In genomic region chr2:162232611-162233115, GRCh38 we compare ENCODE assay signal across 28 cellular contexts. TPM values are rescaled to one million over a fixed set of nuclear protein-coding genes. Genes with fewer than 3 reads are reported as not detected.
DNase-seq lines count a peak whose midpoint lies in the region; ATAC-seq, FAIRE-seq and TF ChIP-seq lines count a peak whose summit lies in the region.
"Had no signal": no experiment of that assay in that cellular context is flagged by ENCODE, and none has a peak within 500 bp of the region (broad histone marks: within the 10 kb centered on the region; RNA-seq: fewer than 3 reads in every experiment).

No MANE protein-coding gene starts in this region.

- peak overlapping the region; percentile 84 for H2BK120ac ChIP-seq in trophoblast cell (ENCODE audit: insufficient read depth, low read length, poor library complexity)

- BruUV-seq in endothelial cell of umbilical vein (replicated peaks; lab: Mats Ljungman, UMichigan): no TSS peak

- no peaks in the 10 kb centered on the region for H3K9me1 ChIP-seq in endothelial cell of umbilical vein (replicated peaks; ENCODE audit: control insufficient read depth, extremely low read depth, insufficient read depth, low read length)

- intact Hi-C loops in endothelial cell of umbilical vein (cut with micrococcal nuclease): no loop called here

- peak overlapping the region; percentile 55 for H3K18ac ChIP-seq in trophoblast cell (ENCODE audit: low read length)

- ATAC-seq in HG03439 (IDR thresholded peaks at IDR 0.05; ENCODE audit: unreplicated experiment): no peak
- ATAC-seq: activated CD4-positive, CD25-positive, alpha-beta regulatory T cell treated with anti-CD3 and anti-CD28 coated beads, Interleukin-2, amount 50 U/mL, for 24 hours; activated T-helper 17 cell treated with anti-CD3 and anti-CD28 coated beads, Interleukin-2, amount 50 U/mL, for 72 hours; left lung; natural killer cell had no signal

- peak overlapping the region; percentile 98 for H2BK12ac ChIP-seq in trophoblast cell (ENCODE audit: low read length)

- H3K36me3 ChIP-seq in endothelial cell of umbilical vein (ENCODE audit: control insufficient read depth in 2 of 2, extremely low read depth in 1 of 2, insufficient read depth in 2 of 2, low read length in 2 of 2) (no peaks in the 10 kb centered on the region), trophoblast cell (ENCODE audit: control insufficient read depth in 1 of 2, insufficient read depth in 2 of 2, low read length in 2 of 2) (peaks cover 0 to 2% of the 10 kb centered on the region in 2 experiments)
- H3K36me3 ChIP-seq: left lung, Peyer's patch had no signal

- TF ChIP-seq POLR2A in endothelial cell of umbilical vein (IDR thresholded peaks at IDR 0.05; ENCODE audit: low read depth, low read length): no peak

- CTCF ChIA-PET in endothelial cell of umbilical vein (lab: Charles Lee): interaction anchor here (0.8 to 16.0 kb wide), 4 partner anchors 9 to 61 kb away, joined by 3 to 1052 read pairs (median 24); no protein-coding TSS in a partner anchor
- CTCF ChIA-PET in GM10248 (lab: Yijun Ruan, JAX): interaction anchor here (0.9 to 8.1 kb wide), 4 partner anchors 9 to 66 kb away, joined by 3 to 85 read pairs (median 5); no protein-coding TSS in a partner anchor

- no peak overlapping the region for H3K4me2 ChIP-seq in endothelial cell of umbilical vein (ENCODE audit: insufficient read depth, low read length)
- H3K4me2 ChIP-seq in trophoblast cell (ENCODE audit: low read length): no peak overlapping the region

- no peak overlapping the region for H3K9ac ChIP-seq in endothelial cell of umbilical vein (replicated peaks; ENCODE audit: extremely low read depth, insufficient read depth, low read length)
- no peak overlapping the region for H3K9ac ChIP-seq in trophoblast cell (ENCODE audit: low read length)

- peak overlapping the region; percentile 92 for H4K91ac ChIP-seq in trophoblast cell (ENCODE audit: low read depth, low read length)

- H4K8ac ChIP-seq in trophoblast cell (ENCODE audit: low read depth, low read length): peak overlapping the region; percentile 78

- H3K79me2 ChIP-seq in endothelial cell of umbilical vein (ENCODE audit: control insufficient read depth, insufficient read depth, low read length): no peaks in the 10 kb centered on the region
- no peaks in the 10 kb centered on the region for H3K79me2 ChIP-seq in trophoblast cell (ENCODE audit: control insufficient read depth, insufficient read depth, low read length, poor library complexity)

- no peak overlapping the region for H4K12ac ChIP-seq in trophoblast cell (ENCODE audit: low read depth, low read length)

- H3K9me3 ChIP-seq in endothelial cell of umbilical vein (replicated peaks; ENCODE audit: control insufficient read depth, insufficient read depth, low read length) (no peaks in the 10 kb centered on the region), trophoblast cell (ENCODE audit: insufficient read depth, low read depth, low read length) (peaks cover 2% of the 10 kb centered on the region)
- H3K9me3 ChIP-seq: Caco-2, left lung, Peyer's patch had no signal

- H3K27ac ChIP-seq in endothelial cell of umbilical vein (ENCODE audit: insufficient read depth, low read depth, low read length) (no peak overlapping the region), trophoblast cell (ENCODE audit: low read depth, low read length) (peak overlapping the region; percentile 78)
- H3K27ac ChIP-seq: left lung, Peyer's patch had no signal

- WGBS in trophoblast cell (ENCODE audit: extremely low coverage, insufficient coverage, insufficient read length): no CpG with 5 or more reads among the region's 3 CpGs

- DNase-seq in ELR (ENCODE audit: low read depth): peak; percentile 25
- DNase-seq in RPMI7951 (ENCODE audit: low read depth): peak; percentile 41
- no peak for DNase-seq in endothelial cell of umbilical vein (ENCODE audit: low read depth, low spot score)
- no peak for DNase-seq in trophoblast cell
- DNase-seq in activated T-cell treated with anti-CD3 and anti-CD28 coated beads for 4 hours: no peak
- DNase-seq in GM10248 (ENCODE audit: extremely low spot score): no peak
- DNase-seq: activated CD4-positive, alpha-beta memory T cell treated with anti-CD3 and anti-CD28 coated beads for 36 hours; activated CD8-positive, alpha-beta memory T cell treated with anti-CD3 and anti-CD28 coated beads, Interleukin-2, amount 50 U/mL, for 4 hours; activated naive CD4-positive, alpha-beta T cell treated with anti-CD3 and anti-CD28 coated beads, Interleukin-2, amount 50 U/mL, for 16 hours; aorta; C1 segment of cervical spinal cord; Caco-2; central memory CD4-positive, alpha-beta T cell; endodermal cell; GF-D8; left lung; natural killer cell; NCI-H1105; NCI-H187 treated with DMSO at 0.1 percent for 48 hours; occipital lobe; Peyer's patch; stimulated activated CD4-positive, alpha-beta T cell treated with anti-CD3 and anti-CD28 coated beads, Interleukin-1b, Interleukin-23, amount 100 ng/mL, for 48 hours; stimulated activated CD8-positive, alpha-beta memory T cell treated with anti-CD3 and anti-CD28 coated beads, Interleukin-4, amount 100 ng/mL, for 48 hours; T-helper 1 cell had no signal

- TF ChIP-seq CTCF in endothelial cell of umbilical vein (IDR thresholded peaks at IDR 0.05; ENCODE audit: extremely low read depth in 1 of 2, insufficient read depth in 1 of 2, low read depth in 1 of 2, low read length in 2 of 2) (no peak), GM10248 (IDR thresholded peaks at IDR 0.05; ENCODE audit: control extremely low read depth, extremely low read depth, low read depth, missing control alignments) (no peak)

- POLR2A ChIA-PET in endothelial cell of umbilical vein (lab: Charles Lee) (no interaction called here), GM10248 (lab: Yijun Ruan, JAX) (no interaction called here)

- no peak for FAIRE-seq in endothelial cell of umbilical vein (lab: Jason Lieb, UNC)

- H2AFZ ChIP-seq in endothelial cell of umbilical vein (ENCODE audit: low read depth, low read length): peak overlapping the region; percentile 33
- no peak overlapping the region for H2AFZ ChIP-seq in trophoblast cell (ENCODE audit: insufficient read depth, low read length, poor library complexity)

- dilution Hi-C loops in endothelial cell of umbilical vein (cut with MboI; ENCODE audit: extremely low pct_ligation_motif_present, low sequenced_read_pairs): no loop called here

- H3K4me3 ChIP-seq in endothelial cell of umbilical vein (replicated peaks in 1 of 3; ENCODE audit: insufficient read depth in 1 of 3, low read depth in 1 of 3, low read length in 3 of 3): no peak overlapping the region
- no peak overlapping the region for H3K4me3 ChIP-seq in trophoblast cell (ENCODE audit: low read depth, low read length)
- H3K4me3 ChIP-seq: left lung, Peyer's patch, skin epidermis had no signal

- peak overlapping the region; percentile 86 for H2BK5ac ChIP-seq in trophoblast cell (ENCODE audit: low read depth, low read length, poor library complexity)

- peaks cover 11% of the 10 kb centered on the region for H3K79me1 ChIP-seq in trophoblast cell (ENCODE audit: low read length)

- no peak overlapping the region for H3K23ac ChIP-seq in trophoblast cell (ENCODE audit: low read length)

- peak overlapping the region; percentile 60 for H3K14ac ChIP-seq in trophoblast cell (ENCODE audit: low read length)

- no peaks in the 10 kb centered on the region for H3K4me1 ChIP-seq in endothelial cell of umbilical vein (ENCODE audit: control insufficient read depth, extremely low read depth, insufficient read depth, low read length)
- peaks cover 2 to 6% of the 10 kb centered on the region in 2 experiments for H3K4me1 ChIP-seq in trophoblast cell (ENCODE audit: control insufficient read depth in 1 of 2, insufficient read depth in 2 of 2, low read length in 2 of 2)
- H3K4me1 ChIP-seq: Caco-2, left lung, Peyer's patch had no signal

- H2AK5ac ChIP-seq in trophoblast cell (ENCODE audit: low read length): no peak overlapping the region

- H3K4ac ChIP-seq in trophoblast cell (ENCODE audit: low read depth, low read length): peak overlapping the region; percentile 65

- H3K27me3 ChIP-seq in endothelial cell of umbilical vein (ENCODE audit: control insufficient read depth in 2 of 2, insufficient read depth in 2 of 2, low read length in 2 of 2) (no peaks in the 10 kb centered on the region), trophoblast cell (ENCODE audit: insufficient read depth, low read length) (no peaks in the 10 kb centered on the region)
- H3K27me3 ChIP-seq: left lung, Peyer's patch had no signal

- H4K20me1 ChIP-seq in endothelial cell of umbilical vein (replicated peaks; ENCODE audit: control insufficient read depth, extremely low read depth, insufficient read depth, low read length): no peaks in the 10 kb centered on the region

TF ChIP-seq in endothelial cell of umbilical vein, 7 proteins besides CTCF, POLR2A, EP300 and RAD21:
- TF ChIP-seq JUN (IDR thresholded peaks at IDR 0.05; ENCODE audit: borderline replicate concordance, insufficient read depth, insufficient read length, low read depth): no peak
- no peak for TF ChIP-seq GATA2 (IDR thresholded peaks at IDR 0.05; ENCODE audit: insufficient read depth, insufficient read length, low read depth, low read length)
- TF ChIP-seq EZH2 (IDR thresholded peaks at IDR 0.05; ENCODE audit: borderline replicate concordance, low read depth, low read length, severe bottlenecking): no peak
- no peak for TF ChIP-seq FOS (IDR thresholded peaks at IDR 0.05; ENCODE audit: borderline replicate concordance, insufficient read depth, low read length)
- no peak for TF ChIP-seq MAX (IDR thresholded peaks at IDR 0.05; ENCODE audit: insufficient read depth, insufficient read length)
- no peak for TF ChIP-seq POLR2AphosphoS5 (IDR thresholded peaks at IDR 0.05; ENCODE audit: insufficient read depth, low read depth, low read length)
- no peak for TF ChIP-seq MYC (IDR thresholded peaks at IDR 0.05; ENCODE audit: low read depth, low read length)

RNA-seq across cellular contexts. Expression of gene FAP, which starts 10.6 kb away (rescaled TPM):
- total RNA-seq in RPMI7951 (2014; rRNA removed; shearing (Covaris generic)): 142 and 170 TPM in 2 replicates
- total RNA-seq in endothelial cell of umbilical vein: 2.0 TPM in 1 of 2 replicates, not detected in the other
- 0.96 and 1.1 TPM in 2 replicates for polyA plus RNA-seq in endothelial cell of umbilical vein
- 0.63 and 0.68 TPM in 2 replicates for polyA plus RNA-seq in endothelial cell of umbilical vein (2011; cell fraction: cytosol; rRNA removed)
- 3.1 and 4.5 TPM in 2 replicates for polyA plus RNA-seq in endothelial cell of umbilical vein (2011; cell fraction: nucleus; rRNA removed)
- polyA plus RNA-seq in endothelial cell of umbilical vein (2012): 1.7 and 2.7 TPM in 2 replicates
- polyA minus RNA-seq in endothelial cell of umbilical vein: 2.1 and 6.6 TPM in 2 replicates
- polyA minus RNA-seq in endothelial cell of umbilical vein (2011; cell fraction: cytosol; rRNA and poly(A)+ RNA removed): not detected
- 2.3 and 2.8 TPM in 2 replicates for polyA minus RNA-seq in endothelial cell of umbilical vein (2011; cell fraction: nucleus; rRNA and poly(A)+ RNA removed)
- polyA plus RNA-seq in trophoblast cell (2013): 3.1 and 4.1 TPM in 2 replicates
- total RNA-seq: activated CD4-positive, alpha-beta memory T cell treated with anti-CD3 and anti-CD28 coated beads for 36 hours; activated T-helper 17 cell treated with anti-CD3 and anti-CD28 coated beads, Interleukin-2, amount 50 U/mL, for 72 hours; Caco-2; endodermal cell; natural killer cell had no signal

Comparison
In these comparisons a context has a peak if more than half of its experiments do, and no peak if none do; other contexts are left out.
1. DNase-seq: peak in ELR (single experiment) and RPMI7951 (single experiment); none in endothelial cell of umbilical vein (single experiment), trophoblast cell (0 of 2), activated T-cell treated with anti-CD3 and anti-CD28 coated beads for 4 hours (single experiment) and GM10248 (single experiment).
2. RNA of gene FAP, which starts 10.6 kb away (total RNA-seq): 142 to 170 TPM in RPMI7951; 2.0 TPM in endothelial cell of umbilical vein; every median in the first group is over 10 times any median in the second.